12 cellular contexts compared by ENCODE assay signal in the genomic region with DNA sequence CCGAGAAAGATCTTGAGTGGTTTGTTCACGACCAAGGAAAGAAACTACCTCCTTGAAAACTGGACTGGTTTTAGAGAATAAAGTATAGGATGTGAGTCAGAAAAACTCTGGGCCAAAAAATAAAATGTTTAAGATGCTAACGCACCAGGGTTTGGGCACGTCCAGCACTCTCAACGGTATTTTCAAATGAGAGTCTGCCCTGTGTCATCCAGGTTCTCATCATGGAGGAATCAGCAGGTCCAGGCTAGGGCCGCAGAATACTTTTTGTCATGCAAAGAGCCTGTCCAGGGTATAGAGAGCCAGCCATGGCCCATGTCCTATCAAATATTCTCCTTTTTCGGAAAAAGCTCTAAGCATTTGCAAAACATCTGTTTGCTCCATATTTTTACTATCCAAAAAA. TPM values are rescaled to one million over a fixed set of nuclear protein-coding genes. Genes with fewer than 3 reads are reported as not detected.
DNase-seq lines count a peak whose midpoint lies in the region; ATAC-seq and TF ChIP-seq lines count a peak whose summit lies in the region.
"Had no signal": no experiment of that assay in that cellular context is flagged by ENCODE, and none has a peak within 500 bp of the region (broad histone marks: within the 10 kb centered on the region; RNA-seq: fewer than 3 reads in every experiment).

No MANE protein-coding gene starts in this region.

- peak overlapping the region in 2 of 3 experiments; percentile 76 to 95 for H3K27ac Mint-ChIP-seq in nephron
- no peak overlapping the region for H3K27ac Mint-ChIP-seq in activated CD4-positive, alpha-beta T cell treated with anti-CD3 and anti-CD28 coated beads for 36 hours

- peak overlapping the region; percentile 82 for H3K4me3 ChIP-seq in ACC112 (ENCODE audit: low read depth, low read length)
- H3K4me3 ChIP-seq in HUES64 (ENCODE audit: low read length): peak overlapping the region; percentile 77
- peak overlapping the region; percentile 82 for H3K4me3 ChIP-seq in epithelial cell of esophagus (ENCODE audit: low read length)
- H3K4me3 ChIP-seq in spleen: no peak overlapping the region

- no peak for ATAC-seq in activated CD4-positive, alpha-beta T cell treated with anti-CD3 and anti-CD28 coated beads for 36 hours
- ATAC-seq in HG03025 (IDR thresholded peaks at IDR 0.05; ENCODE audit: low FRiP score, unreplicated experiment): no peak
- ATAC-seq: left lung had no signal

- H3K4me1 ChIP-seq in ACC112 (ENCODE audit: control insufficient read depth, insufficient read depth, low read length, unreplicated experiment): peaks cover 21% of the 10 kb centered on the region
- H3K4me1 ChIP-seq in HUES64 (ENCODE audit: insufficient read depth, low read length): peaks cover 29% of the 10 kb centered on the region
- peaks cover 13 to 41% (median 28%) of the 10 kb centered on the region in 6 donors for H3K4me1 ChIP-seq in spleen

- peak overlapping the region; percentile 88; the same call in 1 of the 2 replicates for H3K9ac ChIP-seq in HUES64 (ENCODE audit: low read depth, low read length)

- no peak overlapping the region for H2AFZ ChIP-seq in ACC112 (ENCODE audit: low read length, unreplicated experiment)

- intact Hi-C loops in activated CD4-positive, alpha-beta T cell treated with anti-CD3 and anti-CD28 coated beads for 36 hours (cut with DNase I, micrococcal nuclease): no loop called here
- intact Hi-C loops in spleen (cut with DNase I; ENCODE audit: low total_unique reads): loop anchor here (5.0 kb wide), 1 partner anchor 95 kb away; no protein-coding TSS in a partner anchor

- H3K9me3 ChIP-seq in HUES64 (ENCODE audit: insufficient read depth, low read depth, low read length) (no peaks in the 10 kb centered on the region), spleen (no peaks in the 10 kb centered on the region)
- H3K9me3 ChIP-seq: breast epithelium, left lung, SJSA1 had no signal

- H3K27me3 ChIP-seq in ACC112 (ENCODE audit: insufficient read depth, low read length): no peaks in the 10 kb centered on the region
- no peaks in the 10 kb centered on the region for H3K27me3 ChIP-seq in HUES64 (ENCODE audit: insufficient read depth, low read length)
- peaks cover 0 to 57% (median 21%) of the 10 kb centered on the region in 7 donors for H3K27me3 ChIP-seq in spleen (replicated peaks in 1 of 7)
- H3K27me3 ChIP-seq: breast epithelium had no signal

- H3K4me3 Mint-ChIP-seq in nephron: peak overlapping the region; percentile 85 to 100 (median 96)
- no peak overlapping the region for H3K4me3 Mint-ChIP-seq in activated CD4-positive, alpha-beta T cell treated with anti-CD3 and anti-CD28 coated beads for 36 hours

- H3K9me3 Mint-ChIP-seq in nephron: no peaks in the 10 kb centered on the region
- H3K9me3 Mint-ChIP-seq in activated CD4-positive, alpha-beta T cell treated with anti-CD3 and anti-CD28 coated beads for 36 hours (ENCODE audit: low read depth): no peaks in the 10 kb centered on the region

- H3K27ac ChIP-seq in ACC112 (ENCODE audit: low read depth, low read length) (no peak overlapping the region), HUES64 (ENCODE audit: low read depth, low read length) (no peak overlapping the region), spleen (no peak overlapping the region)
- H3K27ac ChIP-seq: breast epithelium, left lung, SJSA1 had no signal

- CTCF ChIA-PET in activated CD4-positive, alpha-beta T cell treated with anti-CD3 and anti-CD28 coated beads for 36 hours (lab: Charles Lee): no interaction called here

- no peaks in the 10 kb centered on the region for H3K27me3 Mint-ChIP-seq in nephron (ENCODE audit: low read depth)
- peaks cover 31% of the 10 kb centered on the region for H3K27me3 Mint-ChIP-seq in activated CD4-positive, alpha-beta T cell treated with anti-CD3 and anti-CD28 coated beads for 36 hours

- no peak for TF ChIP-seq POLR2A in spleen (IDR thresholded peaks at IDR 0.05)

- H3K4me1 Mint-ChIP-seq in nephron: peaks cover 50% of the 10 kb centered on the region
- peaks cover 15% of the 10 kb centered on the region for H3K4me1 Mint-ChIP-seq in activated CD4-positive, alpha-beta T cell treated with anti-CD3 and anti-CD28 coated beads for 36 hours

- H3K36me3 Mint-ChIP-seq in nephron (ENCODE audit: low read depth): peaks cover 6% of the 10 kb centered on the region
- no peaks in the 10 kb centered on the region for H3K36me3 Mint-ChIP-seq in activated CD4-positive, alpha-beta T cell treated with anti-CD3 and anti-CD28 coated beads for 36 hours (ENCODE audit: low read depth)

- no peak for TF ChIP-seq CTCF in epithelial cell of esophagus (IDR thresholded peaks at IDR 0.05; ENCODE audit: insufficient read depth, low read depth, low read length, missing control alignments)
- TF ChIP-seq CTCF in nephron (IDR thresholded peaks at IDR 0.05; ENCODE audit: unreplicated experiment in 3 of 3): no peak
- no peak for TF ChIP-seq CTCF in spleen (IDR thresholded peaks at IDR 0.05 in 8 of 11, conservative IDR thresholded peaks at IDR 0.05 in 3 of 11)

- H3K36me3 ChIP-seq in ACC112 (ENCODE audit: insufficient read depth, low read length): no peaks in the 10 kb centered on the region
- H3K36me3 ChIP-seq in HUES64 (ENCODE audit: insufficient read depth, low read length): no peaks in the 10 kb centered on the region
- H3K36me3 ChIP-seq in spleen: no peaks in the 10 kb centered on the region
- H3K36me3 ChIP-seq: breast epithelium, left lung had no signal

- peaks cover 31% of the 10 kb centered on the region for H3K79me2 ChIP-seq in ACC112 (ENCODE audit: control insufficient read depth, insufficient read depth, low read length, unreplicated experiment)

- POLR2A ChIA-PET in activated CD4-positive, alpha-beta T cell treated with anti-CD3 and anti-CD28 coated beads for 36 hours (lab: Charles Lee): no interaction called here

- WGBS in HUES64: 37% methylated on average over 7 of the region's 7 CpGs
- WGBS in spleen, 5 donors: 82 to 92% (median 90%) methylated on average over 7 of the region's 7 CpGs

- peak; percentile 60 for DNase-seq in epithelial cell of esophagus (ENCODE audit: low read depth)
- DNase-seq in activated CD4-positive, alpha-beta T cell treated with anti-CD3 and anti-CD28 coated beads for 36 hours: no peak
- no peak for DNase-seq in spleen
- DNase-seq in stimulated activated CD4-positive, alpha-beta T cell treated with anti-CD3 and anti-CD28 coated beads, Interleukin-15, amount 100 ng/mL, for 24 hours: no peak
- DNase-seq: DMS79 treated with DMSO at 0.1 percent for 48 hours, left lung had no signal

RNA-seq across cellular contexts. Expression of a gene that starts 2.4 kb away (rescaled TPM):
- polyA plus RNA-seq in HUES64 (2013, experiment 1 of 2): 65.1 TPM
- 72.9 TPM for polyA plus RNA-seq in HUES64 (2013, experiment 2 of 2)
- total RNA-seq in activated CD4-positive, alpha-beta T cell treated with anti-CD3 and anti-CD28 coated beads for 36 hours: 1 to 10 TPM in 1 of 2 experiments, under 1 TPM in 1; 0.93 to 1.4 TPM
- total RNA-seq in spleen: 10 to 100 TPM in 5 of 7 donors, 1 to 10 TPM in 2; 7.2 to 21.4 (median 14.1) TPM
- polyA plus RNA-seq in spleen: 1 to 10 TPM; 3.9 to 6.6 (median 5.8) TPM

RNA-seq across cellular contexts. Expression of a gene that starts 19.8 kb away (rescaled TPM):
- 15.2 TPM for polyA plus RNA-seq in HUES64 (2013, experiment 1 of 2)
- polyA plus RNA-seq in HUES64 (2013, experiment 2 of 2): 15.0 TPM
- total RNA-seq in activated CD4-positive, alpha-beta T cell treated with anti-CD3 and anti-CD28 coated beads for 36 hours: 1 to 10 TPM; 9.4 to 9.8 TPM
- total RNA-seq in spleen: 10 to 100 TPM in 6 of 7 donors, 1 to 10 TPM in 1; 9.7 to 14.3 (median 11.2) TPM
- 1 to 10 TPM; 5.1 to 8.8 (median 7.0) TPM for polyA plus RNA-seq in spleen

Comparison
In these comparisons a context has a peak if more than half of its experiments do, and no peak if none do; other contexts are left out.
1. H3K4me3 ChIP-seq: peak in ACC112 (single experiment), HUES64 (single experiment) and epithelial cell of esophagus (single experiment); none in spleen (0 of 8).